ENCODE assay signal across 12 cellular contexts in genomic region chr3:120516142-120516541, GRCh38.
"Had no signal": no experiment of that assay in that cellular context is flagged by ENCODE, and none has a peak within 500 bp of the region (broad histone marks: within the 10 kb centered on the region; RNA-seq: fewer than 3 reads in every experiment).

No MANE protein-coding gene starts in this region.

- DNase-seq: colonic mucosa; dermis blood vessel endothelial cell; foreskin keratinocyte; immature natural killer cell; mucosa of descending colon; naive thymus-derived CD8-positive, alpha-beta T cell; posterior cingulate gyrus; sigmoid colon; stimulated activated CD4-positive, alpha-beta T cell treated with anti-CD3 and anti-CD28 coated beads, Interleukin-12 subunit alpha, Interleukin-12 subunit beta, amount 100 ng/mL, for 4 hours; stimulated activated naive CD4-positive, alpha-beta T cell; stomach had no signal

- ATAC-seq: foreskin keratinocyte; mucosa of descending colon; naive thymus-derived CD8-positive, alpha-beta T cell had no signal

- H3K27me3 ChIP-seq: colonic mucosa, sigmoid colon, stomach had no signal

- H3K36me3 ChIP-seq: colonic mucosa, sigmoid colon, stomach had no signal

- H3K4me3 ChIP-seq: colonic mucosa, mucosa of descending colon, sigmoid colon, skin epidermis, stomach had no signal

- H3K4me1 ChIP-seq: colonic mucosa, foreskin keratinocyte, stomach had no signal

- H3K27ac ChIP-seq: colonic mucosa, foreskin keratinocyte, sigmoid colon, skin epidermis, stomach had no signal
